ENCODE assay signal across 1 cellular context in genomic region chr4:61772116-61772515, GRCh38.
TF ChIP-seq lines count a peak whose summit lies in the region.

No MANE protein-coding gene starts in this region.

TF ChIP-seq in IMR-90, 13 proteins besides CTCF, POLR2A, EP300 and RAD21:
- no peak for TF ChIP-seq BHLHE40 (IDR thresholded peaks at IDR 0.05; ENCODE audit: low read depth, low read length)
- no peak for TF ChIP-seq MAZ (IDR thresholded peaks at IDR 0.05; ENCODE audit: borderline replicate concordance, low read depth, low read length)
- no peak for TF ChIP-seq RCOR1 (IDR thresholded peaks at IDR 0.05; ENCODE audit: insufficient replicate concordance, low read length)
- no peak for TF ChIP-seq CEBPB (IDR thresholded peaks at IDR 0.05; ENCODE audit: low read depth, low read length)
- no peak for TF ChIP-seq USF2 (IDR thresholded peaks at IDR 0.05; ENCODE audit: low read depth, low read length)
- TF ChIP-seq NFE2L2 (IDR thresholded peaks at IDR 0.05; ENCODE audit: low read depth, low read length) = no peak
- TF ChIP-seq RFX5 (IDR thresholded peaks at IDR 0.05; ENCODE audit: low read depth, low read length) = no peak
- TF ChIP-seq MXI1 (IDR thresholded peaks at IDR 0.05; ENCODE audit: borderline replicate concordance, low read depth, low read length) = no peak
- TF ChIP-seq FOS (IDR thresholded peaks at IDR 0.05; ENCODE audit: low read depth, low read length) = no peak
- no peak for TF ChIP-seq CHD1 (IDR thresholded peaks at IDR 0.05; ENCODE audit: low read depth, low read length)
- TF ChIP-seq ELK1 (IDR thresholded peaks at IDR 0.05; ENCODE audit: borderline replicate concordance, low read depth, low read length) = no peak
- no peak for TF ChIP-seq SMC3 (IDR thresholded peaks at IDR 0.05; ENCODE audit: low read depth, low read length)
- TF ChIP-seq MAFK (IDR thresholded peaks at IDR 0.05; ENCODE audit: low read depth, low read length) = no peak
